In the genomic region with DNA sequence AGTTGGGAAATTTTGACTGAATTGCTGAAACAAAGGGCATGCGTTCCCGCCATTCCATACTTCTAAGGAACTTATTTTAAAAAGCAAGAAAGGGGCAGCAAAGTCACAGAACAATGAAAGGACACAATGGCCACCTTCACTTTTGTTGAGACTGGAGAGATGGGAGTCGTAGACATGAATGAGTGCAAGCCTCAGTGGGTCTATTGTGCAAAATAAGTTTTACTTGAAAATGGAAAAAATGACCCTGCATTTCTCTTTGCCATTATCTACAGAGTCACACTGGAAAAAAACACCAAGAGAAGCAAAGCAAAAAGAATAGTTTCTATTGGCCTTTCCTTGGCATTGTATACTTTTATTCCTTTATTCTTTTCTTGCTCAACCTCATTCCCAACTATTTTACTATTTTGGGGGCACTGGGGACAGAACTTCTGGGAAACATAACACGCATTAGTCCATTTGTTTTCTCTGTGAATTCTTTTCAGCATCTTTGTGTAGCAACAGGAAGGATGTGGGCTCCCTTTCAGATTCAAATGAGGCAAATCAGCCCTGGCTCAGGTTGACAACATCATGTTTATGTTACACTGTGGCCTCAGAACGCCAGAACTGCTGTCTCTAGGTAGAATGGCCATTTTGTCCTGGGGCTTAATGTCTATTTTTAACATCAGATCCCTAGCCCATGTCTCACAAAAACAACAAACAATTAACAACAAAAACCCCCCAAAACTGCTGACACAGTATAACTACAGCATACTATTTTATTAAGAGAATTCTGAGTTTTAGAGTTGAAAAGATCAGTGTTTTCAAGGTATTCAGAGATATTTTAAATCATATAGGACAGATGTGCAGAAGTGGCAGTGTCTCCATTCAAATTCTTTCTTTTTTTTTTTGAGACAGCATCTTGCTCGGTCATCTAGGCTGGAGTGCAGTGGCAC, we compare ENCODE assay signal across 8 cellular contexts.
DNase-seq lines count a peak whose midpoint lies in the region; TF ChIP-seq lines count a peak whose summit lies in the region.

No MANE protein-coding gene starts in this region.

- 61 to 79% methylated on average over 6 of the region's 6 CpGs for WGBS in endodermal cell (ENCODE audit: insufficient coverage in 1 of 2, insufficient read length in 1 of 2), 2 experiments

- H3K4me3 ChIP-seq in GM12865 (ENCODE audit: low read depth, low read length) (no peak overlapping the region), H7 (ENCODE audit: insufficient read depth, low read depth, low read length) (no peak overlapping the region), SJSA1 (no peak overlapping the region), endodermal cell (ENCODE audit: low read length) (no peak overlapping the region), uterus (no peak overlapping the region)

- no peaks in the 10 kb centered on the region for H3K9me3 Mint-ChIP-seq in endodermal cell

- intact Hi-C loops in uterus (cut with DNase I; ENCODE audit: low total_unique reads) = no loop called here

- peaks cover 2% of the 10 kb centered on the region for H3K36me3 Mint-ChIP-seq in endodermal cell (ENCODE audit: low read depth)

- H3K4me1 Mint-ChIP-seq in endodermal cell = peaks cover 15% of the 10 kb centered on the region

- H3K36me3 ChIP-seq in H7 (replicated peaks; ENCODE audit: control insufficient read depth, insufficient read depth, low read length) (no peaks in the 10 kb centered on the region), SJSA1 (no peaks in the 10 kb centered on the region), endodermal cell (ENCODE audit: control insufficient read depth, insufficient read depth, low read length) (no peaks in the 10 kb centered on the region), uterus (no peaks in the 10 kb centered on the region)

- H3K27ac Mint-ChIP-seq in endodermal cell = peak overlapping the region; percentile 72

- no peak overlapping the region for H3K4me3 Mint-ChIP-seq in endodermal cell

- TF ChIP-seq CTCF in GM12865 (IDR thresholded peaks at IDR 0.05; ENCODE audit: insufficient read depth, low read depth, low read length, missing control alignments) (no peak), endodermal cell (conservative IDR thresholded peaks at IDR 0.05) (no peak), uterus (IDR thresholded peaks at IDR 0.05) (no peak)

- H3K27ac ChIP-seq in SJSA1 = peak overlapping the region; percentile 25; the same call in 1 of the 2 replicates
- H3K27ac ChIP-seq in endodermal cell (ENCODE audit: low read depth, low read length) = peak overlapping the region; percentile 85
- H3K27ac ChIP-seq in uterus = no peak overlapping the region

- TF ChIP-seq POLR2A in uterus (IDR thresholded peaks at IDR 0.05) = no peak

- peaks cover 15% of the 10 kb centered on the region for H3K4me1 ChIP-seq in SJSA1 (replicated peaks)
- no peaks in the 10 kb centered on the region for H3K4me1 ChIP-seq in endodermal cell (ENCODE audit: control insufficient read depth, insufficient read depth, low read length)
- H3K4me1 ChIP-seq in uterus = no peaks in the 10 kb centered on the region

- H3K27me3 Mint-ChIP-seq in endodermal cell (ENCODE audit: insufficient read depth) = no peaks in the 10 kb centered on the region

- no peak overlapping the region for H3K9ac ChIP-seq in endodermal cell (ENCODE audit: extremely low read depth, low read length, poor library complexity, severe bottlenecking)

- DNase-seq in GM12865 (ENCODE audit: low read depth) = peak; percentile 93
- peak; percentile 48 for DNase-seq in H7
- DNase-seq in SJSA1 (ENCODE audit: low read depth in 1 of 2, low spot score in 2 of 2) = peak in 1 of 2 experiments; percentile 55
- peak; percentile 73 for DNase-seq in endodermal cell
- DNase-seq in stimulated activated naive CD4-positive, alpha-beta T cell treated with Interleukin-2 at 50 U/mL for 16 hours (lab: John Stamatoyannopoulos, UW) = peak; percentile 51
- no peak for DNase-seq in EL
- DNase-seq in uterus = no peak
- no peak for DNase-seq in NCI-H524 treated with DMSO at 0.1 percent for 48 hours (lab: John Stamatoyannopoulos, UW)

- H3K27me3 ChIP-seq in H7 (ENCODE audit: control insufficient read depth, insufficient read depth, low read length) (no peaks in the 10 kb centered on the region), SJSA1 (replicated peaks) (no peaks in the 10 kb centered on the region), endodermal cell (ENCODE audit: control insufficient read depth, insufficient read depth, low read length, poor library complexity, severe bottlenecking) (no peaks in the 10 kb centered on the region), uterus (no peaks in the 10 kb centered on the region)

- no peaks in the 10 kb centered on the region for H3K9me3 ChIP-seq in SJSA1 (replicated peaks)
- H3K9me3 ChIP-seq in endodermal cell (ENCODE audit: control insufficient read depth, low read length) = no peaks in the 10 kb centered on the region
- no peaks in the 10 kb centered on the region for H3K9me3 ChIP-seq in uterus

Comparison
In these comparisons a context has a peak if more than half of its experiments do, and no peak if none do; other contexts are left out.
1. DNase-seq: peak in GM12865 (single experiment), H7 (single experiment), endodermal cell (single experiment) and stimulated activated naive CD4-positive, alpha-beta T cell treated with Interleukin-2 at 50 U/mL for 16 hours (single experiment); none in EL (single experiment), uterus (0 of 2) and NCI-H524 treated with DMSO at 0.1 percent for 48 hours (single experiment).
2. H3K27ac ChIP-seq: peak in SJSA1 (single experiment) and endodermal cell (single experiment); none in uterus (0 of 2).